ENCODE assay signal across 11 cellular contexts in the genomic region with DNA sequence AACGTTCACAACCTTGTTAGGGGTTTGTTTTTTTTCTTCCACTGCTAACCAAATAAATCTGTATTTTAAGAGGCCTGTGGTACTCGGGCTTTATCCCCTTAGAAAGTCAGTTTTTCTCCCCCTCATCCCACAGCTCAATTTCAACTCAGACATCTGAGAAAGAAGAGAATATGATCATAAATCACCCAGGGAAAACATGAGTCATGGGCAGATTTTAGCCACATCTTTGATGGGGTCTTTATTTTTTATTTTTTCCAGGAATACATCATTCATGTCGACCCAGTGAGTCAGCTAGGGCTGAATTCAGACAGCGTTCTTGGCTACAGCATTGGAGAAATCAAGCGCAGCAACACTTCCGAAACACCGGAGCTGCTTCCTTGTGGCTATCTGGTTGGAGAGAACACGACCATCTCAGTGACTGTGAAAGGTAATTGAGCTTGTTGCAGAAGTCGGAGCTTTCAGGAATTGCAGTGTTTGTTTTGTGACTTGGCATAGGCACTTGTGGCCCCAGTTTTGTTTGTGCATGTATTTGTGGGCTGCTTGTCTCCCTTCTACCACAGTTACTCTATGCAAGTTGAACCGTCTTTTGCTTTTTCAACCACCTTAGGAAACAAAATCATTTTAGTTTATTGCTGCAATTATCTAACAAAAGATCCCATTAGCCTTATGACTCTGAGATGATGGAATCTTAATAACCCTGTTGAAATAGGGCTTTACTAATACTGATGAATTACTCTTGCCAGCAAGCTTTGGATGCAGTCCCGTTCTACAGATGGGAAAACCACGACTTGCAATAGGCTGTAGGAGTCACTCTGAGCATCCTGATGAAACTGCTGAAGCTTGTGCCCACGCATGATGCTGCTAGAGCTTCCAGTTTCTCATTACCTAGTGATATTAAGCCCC.
DNase-seq lines count a peak whose midpoint lies in the region; ATAC-seq and TF ChIP-seq lines count a peak whose summit lies in the region.
"Had no signal": no experiment of that assay in that cellular context is flagged by ENCODE, and none has a peak within 500 bp of the region (broad histone marks: within the 10 kb centered on the region; RNA-seq: fewer than 3 reads in every experiment).

No MANE protein-coding gene starts in this region.

- TF ChIP-seq CTCF in choroid plexus epithelial cell (conservative IDR thresholded peaks at IDR 0.05; ENCODE audit: low read depth, low read length) (no peak), omental fat pad (IDR thresholded peaks at IDR 0.05) (no peak), GM13977 (IDR thresholded peaks at IDR 0.05; ENCODE audit: extremely low read depth, insufficient read depth, missing control alignments) (no peak)

- DNase-seq in Ammon's horn (ENCODE audit: low spot score): peak; percentile 75
- peak; percentile 62 for DNase-seq in NCI-H2029 treated with DMSO at 0.1 percent for 48 hours (lab: John Stamatoyannopoulos, UW)
- peak; percentile 83 for DNase-seq in choroid plexus epithelial cell (ENCODE audit: low read depth)
- DNase-seq in omental fat pad (ENCODE audit: low spot score): no peak
- DNase-seq in CD1c-positive myeloid dendritic cell (ENCODE audit: extremely low spot score): no peak
- DNase-seq in GM13977 (ENCODE audit: low spot score): no peak
- DNase-seq in activated CD4-positive, alpha-beta T cell treated with anti-CD3 and anti-CD28 coated beads, Interleukin-2, amount 10 ng/mL, durations not matched to agents 24 days and 14 days: no peak
- DNase-seq: activated naive CD8-positive, alpha-beta T cell treated with anti-CD3 and anti-CD28 coated beads for 36 hours; DND-41; spleen had no signal

- no peak overlapping the region for H3K4me3 ChIP-seq in choroid plexus epithelial cell (ENCODE audit: low read depth, low read length)
- H3K4me3 ChIP-seq: spleen had no signal

- peaks cover 4% of the 10 kb centered on the region for H3K27me3 Mint-ChIP-seq in activated CD4-positive, alpha-beta T cell treated with anti-CD3 and anti-CD28 coated beads, Interleukin-2, amount 10 ng/mL, durations not matched to agents 24 days and 14 days
- H3K27me3 Mint-ChIP-seq: activated naive CD8-positive, alpha-beta T cell treated with anti-CD3 and anti-CD28 coated beads for 36 hours had no signal

- no peaks in the 10 kb centered on the region for H3K9me3 Mint-ChIP-seq in activated CD4-positive, alpha-beta T cell treated with anti-CD3 and anti-CD28 coated beads, Interleukin-2, amount 10 ng/mL, durations not matched to agents 24 days and 14 days
- H3K9me3 Mint-ChIP-seq: activated naive CD8-positive, alpha-beta T cell treated with anti-CD3 and anti-CD28 coated beads for 36 hours had no signal

- H3K4me1 Mint-ChIP-seq in activated CD4-positive, alpha-beta T cell treated with anti-CD3 and anti-CD28 coated beads, Interleukin-2, amount 10 ng/mL, durations not matched to agents 24 days and 14 days: no peaks in the 10 kb centered on the region

- H3K36me3 Mint-ChIP-seq in activated CD4-positive, alpha-beta T cell treated with anti-CD3 and anti-CD28 coated beads, Interleukin-2, amount 10 ng/mL, durations not matched to agents 24 days and 14 days (ENCODE audit: low read depth): no peaks in the 10 kb centered on the region
- H3K36me3 Mint-ChIP-seq: activated naive CD8-positive, alpha-beta T cell treated with anti-CD3 and anti-CD28 coated beads for 36 hours had no signal

- in situ Hi-C loops in GM13977 (cut with MboI; ENCODE audit: low pct_unique_long_range_greater_than_20kb, low sequenced_read_pairs, unreplicated experiment): no loop called here

- H3K4me3 Mint-ChIP-seq in activated CD4-positive, alpha-beta T cell treated with anti-CD3 and anti-CD28 coated beads, Interleukin-2, amount 10 ng/mL, durations not matched to agents 24 days and 14 days: no peak overlapping the region
- H3K4me3 Mint-ChIP-seq: activated naive CD8-positive, alpha-beta T cell treated with anti-CD3 and anti-CD28 coated beads for 36 hours had no signal

- no peak overlapping the region for H3K27ac Mint-ChIP-seq in activated CD4-positive, alpha-beta T cell treated with anti-CD3 and anti-CD28 coated beads, Interleukin-2, amount 10 ng/mL, durations not matched to agents 24 days and 14 days
- H3K27ac Mint-ChIP-seq: activated naive CD8-positive, alpha-beta T cell treated with anti-CD3 and anti-CD28 coated beads for 36 hours had no signal

- intact Hi-C loops in activated CD4-positive, alpha-beta T cell treated with anti-CD3 and anti-CD28 coated beads, Interleukin-2, amount 10 ng/mL, durations not matched to agents 24 days and 14 days (cut with micrococcal nuclease): no loop called here

- ATAC-seq in omental fat pad (ENCODE audit: low FRiP score) (peak; percentile 85), HG03159 (IDR thresholded peaks at IDR 0.05; ENCODE audit: unreplicated experiment) (no peak)

Comparison
In these comparisons a context has a peak if more than half of its experiments do, and no peak if none do; other contexts are left out.
1. DNase-seq: peak in Ammon's horn (single experiment), NCI-H2029 treated with DMSO at 0.1 percent for 48 hours (single experiment) and choroid plexus epithelial cell (single experiment); none in omental fat pad (single experiment), CD1c-positive myeloid dendritic cell (single experiment), GM13977 (single experiment) and activated CD4-positive, alpha-beta T cell treated with anti-CD3 and anti-CD28 coated beads, Interleukin-2, amount 10 ng/mL, durations not matched to agents 24 days and 14 days (single experiment).